In genomic region chr19:46068345-46069258, GRCh38 we compare ENCODE assay signal across 13 cellular contexts. TPM values are rescaled to one million over a fixed set of nuclear protein-coding genes. Genes with fewer than 3 reads are reported as not detected.
A peak's percentile ranks its signal among the peaks of the same experiment; 100 is the strongest.
DNase-seq lines count a peak whose midpoint lies in the region; ATAC-seq, FAIRE-seq and TF ChIP-seq lines count a peak whose summit lies in the region.
"Had no signal": no experiment of that assay in that cellular context is flagged by ENCODE, and none has a peak within 500 bp of the region (broad histone marks: within the 10 kb centered on the region; RNA-seq: fewer than 3 reads in every experiment).

No MANE protein-coding gene starts in this region.

- TF ChIP-seq POLR2A in H54 (IDR thresholded peaks at IDR 0.05; ENCODE audit: low read depth, low read length) (no peak), esophagus squamous epithelium (IDR thresholded peaks at IDR 0.05) (no peak), vagina (IDR thresholded peaks at IDR 0.05) (no peak)

- no peak overlapping the region for H3K27ac Mint-ChIP-seq in effector memory CD8-positive, alpha-beta T cell
- H3K27ac Mint-ChIP-seq: activated CD8-positive, alpha-beta T cell treated with anti-CD3 and anti-CD28 coated beads for 36 hours; IgD-negative memory B cell had no signal

- H3K27ac ChIP-seq in esophagus squamous epithelium (peak overlapping the region in 3 of 4 donors; percentile 11 to 45 (median 19)), skin epidermis (peak overlapping the region in 15 of 21 experiments; percentile 19 to 73 (median 52)), vagina (no peak overlapping the region)
- H3K27ac ChIP-seq: prostate gland had no signal

- intact Hi-C loops in esophagus squamous epithelium (cut with DNase I): no loop called here
- intact Hi-C loops in vagina (cut with DNase I): no loop called here

- 41 to 44% methylated on average over 7 to 8 of the region's 12 CpGs for WGBS in esophagus squamous epithelium, 2 donors

- no peak overlapping the region for H3K4me3 Mint-ChIP-seq in effector memory CD8-positive, alpha-beta T cell
- H3K4me3 Mint-ChIP-seq: activated CD8-positive, alpha-beta T cell treated with anti-CD3 and anti-CD28 coated beads for 36 hours; IgD-negative memory B cell had no signal

- DNase-seq in H54 (ENCODE audit: insufficient read length, low spot score): peak; percentile 42
- peak; percentile 100 for DNase-seq in RPMI7951 (ENCODE audit: low read depth)
- no peak for DNase-seq in esophagus squamous epithelium (lab: John Stamatoyannopoulos, UW)
- DNase-seq in DMS114 treated with DMSO at 0.1 percent for 48 hours (lab: John Stamatoyannopoulos, UW; ENCODE audit: unreplicated experiment): no peak
- DNase-seq in vagina (ENCODE audit: extremely low spot score in 2 of 2): no peak
- DNase-seq in NCI-H2227 (lab: John Stamatoyannopoulos, UW; ENCODE audit: unreplicated experiment): no peak
- DNase-seq in effector memory CD8-positive, alpha-beta T cell: no peak
- DNase-seq: activated CD8-positive, alpha-beta T cell treated with anti-CD3 and anti-CD28 coated beads for 36 hours; NK-92 treated with Interleukin-12 subunit alpha and Interleukin-12 subunit beta, amount 100 ng/mL, for 24 hours; stimulated activated naive CD4-positive, alpha-beta T cell had no signal

- H3K4me3 ChIP-seq in esophagus squamous epithelium: no peak overlapping the region
- no peak overlapping the region for H3K4me3 ChIP-seq in skin epidermis
- H3K4me3 ChIP-seq in vagina: no peak overlapping the region
- H3K4me3 ChIP-seq: prostate gland had no signal

- no peaks in the 10 kb centered on the region for H3K36me3 Mint-ChIP-seq in effector memory CD8-positive, alpha-beta T cell (ENCODE audit: insufficient read depth)
- H3K36me3 Mint-ChIP-seq: IgD-negative memory B cell had no signal

- no peaks in the 10 kb centered on the region for H3K9me3 ChIP-seq in esophagus squamous epithelium
- no peaks in the 10 kb centered on the region for H3K9me3 ChIP-seq in vagina
- H3K9me3 ChIP-seq: prostate gland had no signal

- H3K36me3 ChIP-seq in esophagus squamous epithelium (no peaks in the 10 kb centered on the region), vagina (no peaks in the 10 kb centered on the region)
- H3K36me3 ChIP-seq: prostate gland had no signal

- H3K4me1 ChIP-seq in esophagus squamous epithelium (peaks cover 0 to 48% (median 9%) of the 10 kb centered on the region in 3 donors), vagina (no peaks in the 10 kb centered on the region)
- H3K4me1 ChIP-seq: prostate gland had no signal

- no peak for ATAC-seq in effector memory CD8-positive, alpha-beta T cell (replicated peaks)
- ATAC-seq: activated CD8-positive, alpha-beta T cell treated with anti-CD3 and anti-CD28 coated beads for 36 hours had no signal

- no peaks in the 10 kb centered on the region for H3K9me3 Mint-ChIP-seq in effector memory CD8-positive, alpha-beta T cell
- H3K9me3 Mint-ChIP-seq: activated CD8-positive, alpha-beta T cell treated with anti-CD3 and anti-CD28 coated beads for 36 hours had no signal

- FAIRE-seq in H54 (lab: Jason Lieb, UNC): peak; percentile 92

- TF ChIP-seq CTCF in esophagus squamous epithelium (IDR thresholded peaks at IDR 0.05) (no peak), vagina (IDR thresholded peaks at IDR 0.05) (no peak)

- no peaks in the 10 kb centered on the region for H3K4me1 Mint-ChIP-seq in effector memory CD8-positive, alpha-beta T cell (ENCODE audit: low read depth in 2 of 2)
- H3K4me1 Mint-ChIP-seq: IgD-negative memory B cell had no signal

- H3K27me3 Mint-ChIP-seq in effector memory CD8-positive, alpha-beta T cell: peaks cover 82 to 86% of the 10 kb centered on the region in 2 donors

- H3K27me3 ChIP-seq in esophagus squamous epithelium (peaks cover 0 to 77% (median 0%) of the 10 kb centered on the region in 4 donors), vagina (no peaks in the 10 kb centered on the region)

RNA-seq across cellular contexts. Expression of gene IGFL4, which starts 27.8 kb away (rescaled TPM):
- total RNA-seq in RPMI7951 (2014; rRNA removed; shearing (Covaris generic)): not detected in 2 replicates
- total RNA-seq in esophagus squamous epithelium (not detected), vagina (not detected)
- total RNA-seq: activated CD8-positive, alpha-beta T cell treated with anti-CD3 and anti-CD28 coated beads for 36 hours; prostate gland had no signal

RNA-seq across cellular contexts. Expression of gene PGLYRP1, which starts 45.7 kb away (rescaled TPM):
- not detected in 2 replicates for total RNA-seq in RPMI7951 (2014; rRNA removed; shearing (Covaris generic))
- total RNA-seq in esophagus squamous epithelium (not detected), vagina (not detected)
- total RNA-seq: activated CD8-positive, alpha-beta T cell treated with anti-CD3 and anti-CD28 coated beads for 36 hours; prostate gland had no signal

RNA-seq across cellular contexts. Expression of gene IGFL3, which starts 55.9 kb away (rescaled TPM):
- not detected in 2 replicates for total RNA-seq in RPMI7951 (2014; rRNA removed; shearing (Covaris generic))
- not detected for total RNA-seq in esophagus squamous epithelium
- not detected for total RNA-seq in vagina
- total RNA-seq: activated CD8-positive, alpha-beta T cell treated with anti-CD3 and anti-CD28 coated beads for 36 hours; prostate gland had no signal

Comparison
In these comparisons a context has a peak if more than half of its experiments do, and no peak if none do; other contexts are left out.
1. DNase-seq: peak in H54 (single experiment) and RPMI7951 (single experiment); none in esophagus squamous epithelium (single experiment), DMS114 treated with DMSO at 0.1 percent for 48 hours (single experiment), vagina (0 of 2), NCI-H2227 (single experiment) and effector memory CD8-positive, alpha-beta T cell (0 of 3).